In genomic region chr5:12384005-12384404, GRCh38 we compare ENCODE assay signal across 1 cellular context.
TF ChIP-seq lines count a peak whose summit lies in the region.

No MANE protein-coding gene starts in this region.

TF ChIP-seq in H1, 55 proteins besides CTCF, POLR2A, EP300 and RAD21 (continued from another document):
- TF ChIP-seq SUZ12 (IDR thresholded peaks at IDR 0.05; ENCODE audit: low read length) (no peak), ATF3 (IDR thresholded peaks at IDR 0.05; ENCODE audit: insufficient read depth, low read depth, low read length) (no peak), RXRA (IDR thresholded peaks at IDR 0.05; ENCODE audit: insufficient read depth, low read depth, low read length) (no peak), CBX8 (IDR thresholded peaks at IDR 0.05; ENCODE audit: borderline replicate concordance, low read depth, low read length) (no peak), GTF2F1 (IDR thresholded peaks at IDR 0.05; ENCODE audit: borderline replicate concordance, low read depth, low read length) (no peak), TBP (IDR thresholded peaks at IDR 0.05; ENCODE audit: low read depth, low read length) (no peak), BRCA1 (IDR thresholded peaks at IDR 0.05; ENCODE audit: low read depth, low read length) (no peak), HDAC2 (IDR thresholded peaks at IDR 0.05; ENCODE audit: borderline replicate concordance in 1 of 2, low read depth in 2 of 2, low read length in 2 of 2) (no peak), BACH1 (IDR thresholded peaks at IDR 0.05; ENCODE audit: low read length) (no peak), SIRT6 (IDR thresholded peaks at IDR 0.05; ENCODE audit: low read length) (no peak)
